ENCODE assay signal across 1 cellular context in genomic region chr13:97253581-97254293, GRCh38.
TF ChIP-seq lines count a peak whose summit lies in the region.

No MANE protein-coding gene starts in this region.

TF ChIP-seq in K562, 482 proteins besides CTCF, POLR2A, EP300 and RAD21 (continued from another document):
- TF ChIP-seq PBX2 (CRISPR knock-in tag; IDR thresholded peaks at IDR 0.05; ENCODE audit: low read depth), result no peak
- TF ChIP-seq PBX2 (tag; conservative IDR thresholded peaks at IDR 0.05; ENCODE audit: low read depth), result no peak
TF ChIP-seq in K562: peak in this region for 2.
